Comparison of ENCODE assay signal across 18 cellular contexts in genomic region chr16:78489631-78490030, GRCh38.
"Had no signal": no experiment of that assay in that cellular context is flagged by ENCODE, and none has a peak within 500 bp of the region (broad histone marks: within the 10 kb centered on the region; RNA-seq: fewer than 3 reads in every experiment).

No MANE protein-coding gene starts in this region.

- H3K27me3 Mint-ChIP-seq: naive B cell; stimulated activated naive CD8-positive, alpha-beta T cell treated with anti-CD3 and anti-CD28 coated beads, Interleukin-15, Interleukin-2, amounts not matched to agents 100 ng/mL and 50 ng/mL, for 24 hours; type B pancreatic cell had no signal

- H3K4me3 Mint-ChIP-seq: mesothelial cell of epicardium; naive B cell; natural killer cell; stimulated activated effector memory CD8-positive, alpha-beta T cell treated with anti-CD3 and anti-CD28 coated beads, Interleukin-12 subunit alpha, Interleukin-12 subunit beta, amount 100 ng/mL, for 72 hours; stimulated activated naive CD8-positive, alpha-beta T cell treated with anti-CD3 and anti-CD28 coated beads, Interleukin-15, Interleukin-2, amounts not matched to agents 100 ng/mL and 50 ng/mL, for 24 hours; type B pancreatic cell had no signal

- H3K36me3 Mint-ChIP-seq: mesothelial cell of epicardium; natural killer cell; stimulated activated effector memory CD8-positive, alpha-beta T cell treated with anti-CD3 and anti-CD28 coated beads, Interleukin-12 subunit alpha, Interleukin-12 subunit beta, amount 100 ng/mL, for 72 hours; type B pancreatic cell had no signal

- ATAC-seq: heart right ventricle; natural killer cell; right cardiac atrium; sciatic nerve; stimulated activated effector memory CD8-positive, alpha-beta T cell treated with anti-CD3 and anti-CD28 coated beads, Interleukin-12 subunit alpha, Interleukin-12 subunit beta, amount 100 ng/mL, for 72 hours had no signal

- H3K27ac Mint-ChIP-seq: mesothelial cell of epicardium; natural killer cell; stimulated activated effector memory CD8-positive, alpha-beta T cell treated with anti-CD3 and anti-CD28 coated beads, Interleukin-12 subunit alpha, Interleukin-12 subunit beta, amount 100 ng/mL, for 72 hours; stimulated activated naive CD8-positive, alpha-beta T cell treated with anti-CD3 and anti-CD28 coated beads, Interleukin-15, Interleukin-2, amounts not matched to agents 100 ng/mL and 50 ng/mL, for 24 hours; type B pancreatic cell had no signal

- H3K4me1 Mint-ChIP-seq: mesothelial cell of epicardium, naive B cell had no signal

- DNase-seq: heart right ventricle; islet precursor cell; left ventricle myocardium inferior; mesendoderm; naive B cell; natural killer cell; occipital lobe; retina; right cardiac atrium; stimulated activated CD4-positive, alpha-beta T cell treated with anti-CD3 and anti-CD28 coated beads, Interleukin-4, amount 100 ng/mL, for 24 hours; stimulated activated naive CD4-positive, alpha-beta T cell; tibial artery; uterus had no signal

- H3K9me3 Mint-ChIP-seq: mesothelial cell of epicardium; naive B cell; natural killer cell; stimulated activated effector memory CD8-positive, alpha-beta T cell treated with anti-CD3 and anti-CD28 coated beads, Interleukin-12 subunit alpha, Interleukin-12 subunit beta, amount 100 ng/mL, for 72 hours; stimulated activated naive CD8-positive, alpha-beta T cell treated with anti-CD3 and anti-CD28 coated beads, Interleukin-15, Interleukin-2, amounts not matched to agents 100 ng/mL and 50 ng/mL, for 24 hours had no signal
